ENCODE assay signal across 18 cellular contexts in the genomic region with DNA sequence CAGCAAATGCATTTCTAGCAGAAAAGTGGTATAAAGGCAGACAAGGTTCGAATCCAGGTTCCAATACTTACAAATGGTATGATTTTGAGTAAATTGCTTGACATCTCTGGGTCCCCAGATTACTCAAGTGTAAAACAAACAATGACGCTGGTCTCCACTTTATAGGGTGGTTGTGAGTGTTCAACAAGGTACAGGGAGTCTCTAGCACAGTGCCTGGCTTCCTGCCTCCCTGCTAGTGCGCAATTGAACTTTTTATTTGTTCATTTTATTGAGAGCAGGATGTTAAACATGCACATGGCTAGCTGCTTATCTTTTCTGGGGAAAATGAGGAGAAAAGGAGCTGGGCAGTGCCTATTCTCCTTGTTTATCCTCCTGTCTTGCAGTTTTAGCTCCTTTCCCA.
"Had no signal": no experiment of that assay in that cellular context is flagged by ENCODE, and none has a peak within 500 bp of the region (broad histone marks: within the 10 kb centered on the region; RNA-seq: fewer than 3 reads in every experiment).

No MANE protein-coding gene starts in this region.

- H3K4me1 ChIP-seq: right atrium auricular region, uterus had no signal

- DNase-seq: effector CD4-positive, alpha-beta T cell; endodermal cell; erythroblast; heart left ventricle; hippocampal formation; islet precursor cell; left ventricle myocardium inferior; naive thymus-derived CD8-positive, alpha-beta T cell; stimulated activated CD4-positive, alpha-beta T cell treated with anti-CD3 and anti-CD28 coated beads, Interleukin-2, amount 100 ng/mL, for 48 hours; stimulated activated naive CD4-positive, alpha-beta T cell treated with Interleukin-2 at 50 U/mL for 16 hours; trophoblast cell; uterus had no signal

- H3K36me3 Mint-ChIP-seq: naive thymus-derived CD8-positive, alpha-beta T cell had no signal

- H3K36me3 ChIP-seq: heart left ventricle, left ventricle myocardium inferior, neutrophil, right atrium auricular region, uterus had no signal

- H3K4me3 Mint-ChIP-seq: endodermal cell; naive thymus-derived CD8-positive, alpha-beta T cell had no signal

- FAIRE-seq: endothelial cell of umbilical vein, frontal cortex had no signal

- H3K4me3 ChIP-seq: coronary artery, heart left ventricle, left ventricle myocardium inferior, right atrium auricular region, smooth muscle cell, uterus had no signal

- H3K27ac Mint-ChIP-seq: endodermal cell; naive thymus-derived CD8-positive, alpha-beta T cell had no signal

- H3K4me1 Mint-ChIP-seq: naive thymus-derived CD8-positive, alpha-beta T cell had no signal

- ATAC-seq: heart left ventricle; naive thymus-derived CD8-positive, alpha-beta T cell had no signal

- H3K27me3 ChIP-seq: heart left ventricle, neutrophil, right atrium auricular region, uterus had no signal

- H3K27ac ChIP-seq: coronary artery, heart left ventricle, left ventricle myocardium inferior, neutrophil, right atrium auricular region, uterus had no signal

- H3K4me2 ChIP-seq: smooth muscle cell had no signal

- H3K9me3 ChIP-seq: heart left ventricle, left ventricle myocardium inferior, neutrophil, right atrium auricular region, uterus had no signal

- H3K9me3 Mint-ChIP-seq: endodermal cell; naive thymus-derived CD8-positive, alpha-beta T cell had no signal
